8 cellular contexts compared by ENCODE assay signal in genomic region chr1:112715264-112716053, GRCh38. TPM values are rescaled to one million over a fixed set of nuclear protein-coding genes. Genes with fewer than 3 reads are reported as not detected.
DNase-seq lines count a peak whose midpoint lies in the region; ATAC-seq lines count a peak whose summit lies in the region.

PPM1J (minus strand) TSS chr1:112715332; CDS start chr1:112715301, 31 bp downstream.

- POLR2A ChIA-PET in naive thymus-derived CD8-positive, alpha-beta T cell (lab: Charles Lee) = interaction anchor here (0.8 to 3.2 kb wide), 11 partner anchors 11 to 1499 kb away, joined by 3 to 25 read pairs (median 3); partner anchors contain the start of genes CAPZA1, LRIG2, MOV10 and RSBN1

- intact Hi-C loops in activated T-helper 1 cell treated with anti-CD3 and anti-CD28 coated beads, Interleukin-12 subunit alpha, Interleukin-12 subunit beta, Interleukin-2, Interleukin-4 antibody, amounts not matched to agents 30 ng/mL and 10 ng/mL and 1 ng/mL, durations not matched to agents 14 hours and 24 hours and 36 hours (cut with micrococcal nuclease) = loop anchor here (1.0 to 5.0 kb wide), 12 partner anchors 8 to 1632 kb away; partner anchors contain the start of genes CAPZA1, LRIG2, MAGI3 and RHOC

- DNase-seq in DMS53 treated with DMSO at 0.1 percent for 48 hours (lab: John Stamatoyannopoulos, UW; ENCODE audit: unreplicated experiment) (peak; percentile 94), HuH-7.5 (ENCODE audit: low spot score) (peak; percentile 93), RPMI7951 (ENCODE audit: low read depth) (peak; percentile 87), fibroblast of peridontal ligament (ENCODE audit: extremely low read depth) (peak; percentile 80)
- DNase-seq in activated T-helper 1 cell treated with anti-CD3 and anti-CD28 coated beads, Interleukin-12 subunit alpha, Interleukin-12 subunit beta, Interleukin-2, Interleukin-4 antibody, amounts not matched to agents 30 ng/mL and 10 ng/mL and 1 ng/mL, durations not matched to agents 14 hours and 24 hours and 36 hours (ENCODE audit: low spot score) = peak; percentile 99
- peak; percentile 86 to 96 (median 91) for DNase-seq in naive thymus-derived CD8-positive, alpha-beta T cell
- DNase-seq in stimulated activated effector memory CD8-positive, alpha-beta T cell treated with anti-CD3 and anti-CD28 coated beads, Interleukin-12 subunit alpha, Interleukin-12 subunit beta, amount 100 ng/mL, for 72 hours (ENCODE audit: low spot score in 2 of 2) = peak; percentile 97 to 100

- peak within 1 kb of the TSS; percentile 86 for H3K4me3 Mint-ChIP-seq in activated T-helper 1 cell treated with anti-CD3 and anti-CD28 coated beads, Interleukin-12 subunit alpha, Interleukin-12 subunit beta, Interleukin-2, Interleukin-4 antibody, amounts not matched to agents 30 ng/mL and 10 ng/mL and 1 ng/mL, durations not matched to agents 14 hours and 24 hours and 36 hours
- H3K4me3 Mint-ChIP-seq in naive thymus-derived CD8-positive, alpha-beta T cell = peak within 1 kb of the TSS; percentile 84 to 95 (median 92)
- peak within 1 kb of the TSS; percentile 87 for H3K4me3 Mint-ChIP-seq in stimulated activated effector memory CD8-positive, alpha-beta T cell treated with anti-CD3 and anti-CD28 coated beads, Interleukin-12 subunit alpha, Interleukin-12 subunit beta, amount 100 ng/mL, for 72 hours

- peaks cover 41% of the 10 kb centered on the region for H3K4me1 Mint-ChIP-seq in activated T-helper 1 cell treated with anti-CD3 and anti-CD28 coated beads, Interleukin-12 subunit alpha, Interleukin-12 subunit beta, Interleukin-2, Interleukin-4 antibody, amounts not matched to agents 30 ng/mL and 10 ng/mL and 1 ng/mL, durations not matched to agents 14 hours and 24 hours and 36 hours (ENCODE audit: low read depth)
- H3K4me1 Mint-ChIP-seq in naive thymus-derived CD8-positive, alpha-beta T cell = peaks cover 14 to 29% (median 23%) of the 10 kb centered on the region in 4 donors
- peaks cover 38% of the 10 kb centered on the region for H3K4me1 Mint-ChIP-seq in stimulated activated effector memory CD8-positive, alpha-beta T cell treated with anti-CD3 and anti-CD28 coated beads, Interleukin-12 subunit alpha, Interleukin-12 subunit beta, amount 100 ng/mL, for 72 hours

- peak within 1 kb of the TSS; percentile 27 for H3K27ac Mint-ChIP-seq in activated T-helper 1 cell treated with anti-CD3 and anti-CD28 coated beads, Interleukin-12 subunit alpha, Interleukin-12 subunit beta, Interleukin-2, Interleukin-4 antibody, amounts not matched to agents 30 ng/mL and 10 ng/mL and 1 ng/mL, durations not matched to agents 14 hours and 24 hours and 36 hours
- peak within 1 kb of the TSS; percentile 23 to 94 (median 90) for H3K27ac Mint-ChIP-seq in naive thymus-derived CD8-positive, alpha-beta T cell
- peak within 1 kb of the TSS; percentile 32 for H3K27ac Mint-ChIP-seq in stimulated activated effector memory CD8-positive, alpha-beta T cell treated with anti-CD3 and anti-CD28 coated beads, Interleukin-12 subunit alpha, Interleukin-12 subunit beta, amount 100 ng/mL, for 72 hours

- peaks cover 29% of the 10 kb centered on the region for H3K27me3 Mint-ChIP-seq in activated T-helper 1 cell treated with anti-CD3 and anti-CD28 coated beads, Interleukin-12 subunit alpha, Interleukin-12 subunit beta, Interleukin-2, Interleukin-4 antibody, amounts not matched to agents 30 ng/mL and 10 ng/mL and 1 ng/mL, durations not matched to agents 14 hours and 24 hours and 36 hours (ENCODE audit: insufficient read depth)
- peaks cover 2 to 43% (median 13%) of the 10 kb centered on the region in 5 donors for H3K27me3 Mint-ChIP-seq in naive thymus-derived CD8-positive, alpha-beta T cell

- peak; percentile 77 for ATAC-seq in GM21619 (IDR thresholded peaks at IDR 0.05; ENCODE audit: unreplicated experiment)
- ATAC-seq in naive thymus-derived CD8-positive, alpha-beta T cell = peak; percentile 80 to 82
- peak; percentile 89 for ATAC-seq in stimulated activated effector memory CD8-positive, alpha-beta T cell treated with anti-CD3 and anti-CD28 coated beads, Interleukin-12 subunit alpha, Interleukin-12 subunit beta, amount 100 ng/mL, for 72 hours

- H3K36me3 Mint-ChIP-seq in activated T-helper 1 cell treated with anti-CD3 and anti-CD28 coated beads, Interleukin-12 subunit alpha, Interleukin-12 subunit beta, Interleukin-2, Interleukin-4 antibody, amounts not matched to agents 30 ng/mL and 10 ng/mL and 1 ng/mL, durations not matched to agents 14 hours and 24 hours and 36 hours (ENCODE audit: low read depth) = peaks cover 1% of the 10 kb centered on the region
- H3K36me3 Mint-ChIP-seq in naive thymus-derived CD8-positive, alpha-beta T cell = no peaks in the 10 kb centered on the region
- H3K36me3 Mint-ChIP-seq in stimulated activated effector memory CD8-positive, alpha-beta T cell treated with anti-CD3 and anti-CD28 coated beads, Interleukin-12 subunit alpha, Interleukin-12 subunit beta, amount 100 ng/mL, for 72 hours = no peaks in the 10 kb centered on the region

- no peaks in the 10 kb centered on the region for H3K9me3 Mint-ChIP-seq in activated T-helper 1 cell treated with anti-CD3 and anti-CD28 coated beads, Interleukin-12 subunit alpha, Interleukin-12 subunit beta, Interleukin-2, Interleukin-4 antibody, amounts not matched to agents 30 ng/mL and 10 ng/mL and 1 ng/mL, durations not matched to agents 14 hours and 24 hours and 36 hours
- H3K9me3 Mint-ChIP-seq in naive thymus-derived CD8-positive, alpha-beta T cell = no peaks in the 10 kb centered on the region
- H3K9me3 Mint-ChIP-seq in stimulated activated effector memory CD8-positive, alpha-beta T cell treated with anti-CD3 and anti-CD28 coated beads, Interleukin-12 subunit alpha, Interleukin-12 subunit beta, amount 100 ng/mL, for 72 hours = no peaks in the 10 kb centered on the region

RNA-seq across cellular contexts. Expression of gene PPM1J, which starts in this region (rescaled TPM):
- 0.29 and 0.84 TPM in 2 replicates for total RNA-seq in RPMI7951 (2014; rRNA removed; shearing (Covaris generic))
- total RNA-seq in activated T-helper 1 cell treated with anti-CD3 and anti-CD28 coated beads, Interleukin-12 subunit alpha, Interleukin-12 subunit beta, Interleukin-2, Interleukin-4 antibody, amounts not matched to agents 30 ng/mL and 10 ng/mL and 1 ng/mL, durations not matched to agents 14 hours and 24 hours and 36 hours = 0.60 and 1.1 TPM in 2 replicates
- total RNA-seq in naive thymus-derived CD8-positive, alpha-beta T cell = under 1 TPM in 1 of 2 experiments, not detected in 1; 0.44 TPM
- not detected for polyA plus RNA-seq in naive thymus-derived CD8-positive, alpha-beta T cell

Comparison
In these comparisons a context has a peak if more than half of its experiments do, and no peak if none do; other contexts are left out.
1. Peak in every context shown above with its lines: DNase-seq and ATAC-seq.
2. Peak in DNase-seq in RPMI7951; RNA of the gene not detected or under 1 TPM.
3. Peak in DNase-seq and ATAC-seq in naive thymus-derived CD8-positive, alpha-beta T cell; RNA of the gene not detected or under 1 TPM.
4. H3K27ac Mint-ChIP-seq: peak in every context shown above with its lines; median percentile 90 in naive thymus-derived CD8-positive, alpha-beta T cell; 32 in stimulated activated effector memory CD8-positive, alpha-beta T cell treated with anti-CD3 and anti-CD28 coated beads, Interleukin-12 subunit alpha, Interleukin-12 subunit beta, amount 100 ng/mL, for 72 hours; 27 in activated T-helper 1 cell treated with anti-CD3 and anti-CD28 coated beads, Interleukin-12 subunit alpha, Interleukin-12 subunit beta, Interleukin-2, Interleukin-4 antibody, amounts not matched to agents 30 ng/mL and 10 ng/mL and 1 ng/mL, durations not matched to agents 14 hours and 24 hours and 36 hours.